Comparison of ENCODE assay signal across 25 cellular contexts in the genomic region with DNA sequence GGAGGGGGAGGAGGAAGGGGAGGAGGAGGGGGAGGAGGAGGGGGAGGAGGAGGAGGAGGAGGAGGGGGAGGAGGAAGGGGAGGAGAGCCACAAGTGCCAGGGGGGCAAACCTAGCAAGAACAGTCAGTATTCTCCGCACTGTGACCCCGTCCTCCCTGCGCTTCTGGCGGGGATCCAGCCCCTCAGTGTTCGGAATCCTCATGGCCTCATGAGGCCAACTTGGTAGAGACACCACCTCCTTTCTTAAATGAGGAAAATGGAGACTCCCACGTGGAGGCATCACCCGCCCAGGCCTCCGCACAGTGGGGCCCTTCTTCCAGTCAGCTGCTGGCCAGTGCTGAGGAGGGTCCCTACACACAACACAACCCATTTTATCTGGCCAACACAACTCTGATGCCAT.
"Had no signal": no experiment of that assay in that cellular context is flagged by ENCODE, and none has a peak within 500 bp of the region (broad histone marks: within the 10 kb centered on the region; RNA-seq: fewer than 3 reads in every experiment).

No MANE protein-coding gene starts in this region.

- DNase-seq: activated B cell treated with CpG ODN at 0.5 μM for 24 hours; activated CD4-positive, alpha-beta T cell treated with anti-CD3 and anti-CD28 coated beads for 4 hours; activated CD4-positive, alpha-beta T cell treated with anti-CD3 and anti-CD28 coated beads, Interleukin-2, amount 50 U/mL, for 48 hours; activated CD8-positive, alpha-beta memory T cell treated with anti-CD3 and anti-CD28 coated beads, Interleukin-2, amount 50 U/mL, for 48 hours; activated naive CD4-positive, alpha-beta T cell; activated T-cell treated with anti-CD3 and anti-CD28 coated beads, Interleukin-2, amount 50 U/mL, for 4 hours; amniotic stem cell; colonic mucosa; effector memory CD8-positive, alpha-beta T cell; esophagus squamous epithelium; heart left ventricle; left colon; lower lobe of right lung; nucleus accumbens; stimulated activated CD4-positive, alpha-beta T cell treated with anti-CD3 and anti-CD28 coated beads, Interleukin-4, amount 100 ng/mL, for 24 hours; substantia nigra; T-helper 1 cell; T-helper 9 cell; thyroid gland had no signal

- H3K27me3 Mint-ChIP-seq: activated B cell treated with CpG ODN at 0.5 μM for 24 hours; activated naive CD8-positive, alpha-beta T cell; effector memory CD8-positive, alpha-beta T cell; naive thymus-derived CD8-positive, alpha-beta T cell; stimulated activated naive CD8-positive, alpha-beta T cell treated with anti-CD3 and anti-CD28 coated beads, Interleukin-15, Interleukin-2, amounts not matched to agents 100 ng/mL and 50 ng/mL, for 24 hours had no signal

- H3K36me3 ChIP-seq: breast epithelium, colonic mucosa, esophagus squamous epithelium, heart left ventricle, lower lobe of right lung, thyroid gland had no signal

- H3K4me3 ChIP-seq: breast epithelium, colonic mucosa, dorsolateral prefrontal cortex, esophagus squamous epithelium, heart left ventricle, lower lobe of right lung, thyroid gland had no signal

- H3K9me3 ChIP-seq: breast epithelium, colonic mucosa, esophagus squamous epithelium, heart left ventricle, lower lobe of right lung, thyroid gland had no signal

- H3K27me3 ChIP-seq: breast epithelium, colonic mucosa, dorsolateral prefrontal cortex, esophagus squamous epithelium, heart left ventricle, thyroid gland had no signal

- H3K4me3 Mint-ChIP-seq: activated B cell treated with CpG ODN at 0.5 μM for 24 hours; activated naive CD8-positive, alpha-beta T cell; activated T-cell treated with anti-CD3 and anti-CD28 coated beads, Interleukin-2, amount 50 U/mL, for 4 hours; effector memory CD8-positive, alpha-beta T cell; stimulated activated naive CD8-positive, alpha-beta T cell treated with anti-CD3 and anti-CD28 coated beads, Interleukin-15, Interleukin-2, amounts not matched to agents 100 ng/mL and 50 ng/mL, for 24 hours had no signal

- H3K27ac Mint-ChIP-seq: activated B cell treated with CpG ODN at 0.5 μM for 24 hours; activated naive CD8-positive, alpha-beta T cell; activated T-helper 2 cell treated with anti-CD3 and anti-CD28 coated beads, Interferon-gamma antibody, Interleukin-2, Interleukin-4, amounts not matched to agents 10 μg/mL and 5 μg/mL and 100 μg/mL, durations not matched to agents 14 hours and 24 hours and 36 hours; effector memory CD8-positive, alpha-beta T cell; naive thymus-derived CD8-positive, alpha-beta T cell; stimulated activated naive CD8-positive, alpha-beta T cell treated with anti-CD3 and anti-CD28 coated beads, Interleukin-15, Interleukin-2, amounts not matched to agents 100 ng/mL and 50 ng/mL, for 24 hours had no signal

- H3K36me3 Mint-ChIP-seq: activated naive CD8-positive, alpha-beta T cell had no signal

- H3K27ac ChIP-seq: breast epithelium, colonic mucosa, heart left ventricle, lower lobe of right lung, thyroid gland had no signal

- H3K4me1 ChIP-seq: breast epithelium, thyroid gland had no signal

- H3K9me3 Mint-ChIP-seq: activated B cell treated with CpG ODN at 0.5 μM for 24 hours; activated T-cell treated with anti-CD3 and anti-CD28 coated beads, Interleukin-2, amount 50 U/mL, for 4 hours; activated T-helper 2 cell treated with anti-CD3 and anti-CD28 coated beads, Interferon-gamma antibody, Interleukin-2, Interleukin-4, amounts not matched to agents 10 μg/mL and 5 μg/mL and 100 μg/mL, durations not matched to agents 14 hours and 24 hours and 36 hours; effector memory CD8-positive, alpha-beta T cell; naive thymus-derived CD8-positive, alpha-beta T cell; stimulated activated naive CD8-positive, alpha-beta T cell treated with anti-CD3 and anti-CD28 coated beads, Interleukin-15, Interleukin-2, amounts not matched to agents 100 ng/mL and 50 ng/mL, for 24 hours had no signal
